ENCODE assay signal across 23 cellular contexts in the genomic region with DNA sequence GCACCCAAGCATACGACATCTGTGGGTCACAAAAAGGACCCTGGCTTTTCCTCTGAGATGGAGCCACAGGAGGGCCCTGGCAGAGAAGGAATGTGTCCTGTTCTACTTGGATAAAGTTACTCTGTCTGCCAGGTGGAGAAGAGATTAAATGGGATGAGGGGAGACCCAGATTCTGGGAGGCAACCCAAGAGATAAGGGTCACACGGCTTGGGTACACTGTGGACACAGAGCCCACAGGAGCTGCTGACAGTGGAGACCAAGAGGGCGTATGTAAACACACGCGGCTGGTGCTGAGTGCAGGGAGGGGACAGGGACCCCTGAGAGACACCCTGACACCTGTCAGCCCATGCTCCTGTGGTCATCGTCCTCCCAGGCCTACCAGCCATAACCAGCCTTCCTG. TPM values are rescaled to one million over a fixed set of nuclear protein-coding genes. Genes with fewer than 3 reads are reported as not detected.
"Had no signal": no experiment of that assay in that cellular context is flagged by ENCODE, and none has a peak within 500 bp of the region (broad histone marks: within the 10 kb centered on the region; RNA-seq: fewer than 3 reads in every experiment).

No MANE protein-coding gene starts in this region.

- H3K9me3 ChIP-seq: SJSA1 had no signal

- H3K4me3 ChIP-seq: SJSA1, SK-N-MC had no signal

- DNase-seq: IMR-90, Karpas-422, KG1, MM.1S, NCI-H1092 treated with DMSO at 0.1 percent for 48 hours, NCI-H1436, NCI-H187, NCI-H2029, NCI-H2081 treated with DMSO at 0.1 percent for 48 hours, NCI-H2171, NCI-H226, NCI-H446, NCI-H510A, NCI-H524 treated with DMSO at 0.1 percent for 48 hours, NCI-H69, NCI-H774, SIG-M5 had no signal

- ATAC-seq: HepG2, Panc1 had no signal

- H3K27ac ChIP-seq: RWPE1, SJSA1, SK-N-MC had no signal

- H3K27me3 ChIP-seq: SJSA1 had no signal

RNA-seq across cellular contexts. Expression of gene CDK20, which starts 6.2 kb away (rescaled TPM):
- total RNA-seq: HepG2 had no signal
- polyA plus RNA-seq: HepG2 had no signal

RNA-seq across cellular contexts. Expression of gene SPATA31C1, which starts 50.4 kb away (rescaled TPM):
- total RNA-seq: HepG2, HT1080, IMR-90, SJSA1 had no signal
- polyA plus RNA-seq: HepG2, IMR-90 had no signal
